8 cellular contexts compared by ENCODE assay signal in the genomic region with DNA sequence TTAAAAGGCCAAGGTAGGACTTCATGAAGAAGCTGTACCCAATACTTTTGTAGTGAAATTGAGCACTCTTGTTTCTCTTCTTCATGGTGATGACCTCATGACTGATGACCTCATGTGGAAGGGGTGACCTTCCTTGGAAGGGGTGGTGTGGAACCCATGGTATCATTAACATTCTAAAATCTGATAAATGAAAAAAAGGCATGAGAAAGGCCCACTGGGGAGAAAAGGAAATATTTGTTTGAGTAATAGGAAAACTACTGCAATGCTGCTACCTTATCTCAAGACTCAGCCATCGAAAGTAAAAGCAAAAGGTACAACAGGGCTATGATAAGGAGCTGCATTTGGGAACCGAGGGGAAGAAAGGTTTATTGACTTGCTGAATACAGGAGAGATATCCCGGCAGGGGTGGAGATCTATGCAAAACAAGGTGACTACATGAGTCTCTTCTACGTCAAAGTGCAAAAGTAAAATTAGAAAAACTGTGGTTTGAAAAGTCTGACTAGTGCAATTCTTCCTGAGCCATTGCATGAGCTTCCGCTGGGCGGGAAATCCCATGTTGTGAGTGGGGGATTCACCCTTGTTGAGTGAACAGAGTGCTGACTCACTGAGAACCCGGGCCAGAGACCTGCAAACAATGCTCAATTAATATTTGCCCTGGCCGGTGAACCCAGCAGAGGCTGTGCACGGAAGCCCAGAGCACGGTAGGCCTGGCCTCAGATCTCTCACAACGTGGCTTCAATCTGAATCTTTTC.
DNase-seq lines count a peak whose midpoint lies in the region; FAIRE-seq and TF ChIP-seq lines count a peak whose summit lies in the region.

No MANE protein-coding gene starts in this region.

- POLR2A ChIA-PET in SK-N-SH (lab: Yijun Ruan, JAX), result interaction anchor here (0.6 kb wide), 1 partner anchor 147 kb away, joined by 3 read pairs; no protein-coding TSS in a partner anchor

- no peaks in the 10 kb centered on the region for H3K9me2 ChIP-seq in SK-N-SH

- H2AK5ac ChIP-seq in H9 (ENCODE audit: insufficient read length, low read length), result no peak overlapping the region

- no peaks in the 10 kb centered on the region for H3K36me3 ChIP-seq in sigmoid colon
- no peaks in the 10 kb centered on the region for H3K36me3 ChIP-seq in SK-N-SH (replicated peaks in 1 of 2; ENCODE audit: control insufficient read depth in 1 of 2, insufficient read depth in 2 of 2, low read length in 1 of 2)

- H2BK20ac ChIP-seq in H9 (ENCODE audit: low read depth, low read length, poor library complexity, severe bottlenecking), result no peak overlapping the region

- no peaks in the 10 kb centered on the region; the same call in 1 of the 2 replicates for H3K27me3 Mint-ChIP-seq in H9 (ENCODE audit: low read depth)

- no peak overlapping the region for H3K4me2 ChIP-seq in H9 (ENCODE audit: insufficient read depth, insufficient read length, low read length)
- no peak overlapping the region for H3K4me2 ChIP-seq in SK-N-SH

- H3K4me3 ChIP-seq in sigmoid colon (no peak overlapping the region), SK-N-SH (ENCODE audit: low read depth in 2 of 2, low read length in 1 of 2) (no peak overlapping the region)

- H3K4ac ChIP-seq in H9 (ENCODE audit: low read depth, low read length), result no peak overlapping the region

- peaks cover 6 to 9% (median 8%) of the 10 kb centered on the region in 3 experiments; a peak in 5 of 7 replicates for H3K36me3 Mint-ChIP-seq in H9 (ENCODE audit: insufficient read depth in 1 of 3, low read depth in 3 of 3)

- H4K91ac ChIP-seq in H9 (ENCODE audit: insufficient read length, low read depth, low read length), result no peak overlapping the region

- H3K23me2 ChIP-seq in H9 (ENCODE audit: insufficient read length, low read depth, low read length, poor library complexity, severe bottlenecking), result no peaks in the 10 kb centered on the region

- TF ChIP-seq RAD21 in SK-N-SH (IDR thresholded peaks at IDR 0.05; ENCODE audit: low read length), result no peak

- H2BK5ac ChIP-seq in H9 (ENCODE audit: insufficient read length, low read length), result no peak overlapping the region

- H3K23ac ChIP-seq in H9 (ENCODE audit: insufficient read length, low read depth, low read length), result no peak overlapping the region

- TF ChIP-seq EP300 in sigmoid colon (IDR thresholded peaks at IDR 0.05) (no peak), SK-N-SH (IDR thresholded peaks at IDR 0.05; ENCODE audit: borderline replicate concordance in 1 of 2, low read depth in 1 of 2, low read length in 1 of 2) (no peak)

- peaks cover 17 to 22% of the 10 kb centered on the region in 2 experiments for H3K4me1 Mint-ChIP-seq in H9

- no peak overlapping the region for H4K8ac ChIP-seq in H9 (replicated peaks; ENCODE audit: insufficient read length, low read depth, low read length)

- H3K18ac ChIP-seq in H9 (ENCODE audit: insufficient read length, low read depth, low read length), result no peak overlapping the region

- no peak overlapping the region for H3K56ac ChIP-seq in H9 (ENCODE audit: insufficient read length, low read depth, low read length)

- H3K14ac ChIP-seq in H9 (ENCODE audit: insufficient read depth, low read length), result no peak overlapping the region

- no peak overlapping the region for H2BK15ac ChIP-seq in H9 (ENCODE audit: low read depth, low read length)

- no peaks in the 10 kb centered on the region for H3K9me3 ChIP-seq in H9 (ENCODE audit: control insufficient read depth, low read depth, low read length)
- H3K9me3 ChIP-seq in sigmoid colon, result no peaks in the 10 kb centered on the region
- no peaks in the 10 kb centered on the region for H3K9me3 ChIP-seq in SK-N-SH

- H3K4me1 ChIP-seq in H9 (ENCODE audit: insufficient read depth, low read length) (no peaks in the 10 kb centered on the region), sigmoid colon (peaks cover 0 to 27% (median 16%) of the 10 kb centered on the region in 4 donors), SK-N-SH (ENCODE audit: control insufficient read depth in 1 of 2, insufficient read depth in 2 of 2, low read depth in 1 of 2, low read length in 1 of 2) (peaks cover 0 to 2% of the 10 kb centered on the region in 2 experiments; a peak in 1 of 4 replicates)

- H3K27me3 ChIP-seq in H9 (ENCODE audit: insufficient read depth, low read length) (no peaks in the 10 kb centered on the region), sigmoid colon (no peaks in the 10 kb centered on the region), SK-N-SH (ENCODE audit: insufficient read depth) (no peaks in the 10 kb centered on the region)

- H3K9me3 Mint-ChIP-seq in H9, result peaks cover 12 to 17% of the 10 kb centered on the region in 2 experiments

- H4K5ac ChIP-seq in H9 (ENCODE audit: insufficient read length, low read depth, low read length), result no peak overlapping the region

- no peak overlapping the region for H2BK12ac ChIP-seq in H9 (ENCODE audit: insufficient read length, low read depth, low read length)

- FAIRE-seq in GM12892 (lab: Jason Lieb, UNC), result peak; percentile 96

- no peak overlapping the region for H3K27ac ChIP-seq in H9 (ENCODE audit: insufficient read length, low read depth, low read length)
- peak overlapping the region in 2 of 4 donors; percentile 18 to 36 for H3K27ac ChIP-seq in sigmoid colon
- H3K27ac ChIP-seq in SK-N-SH (ENCODE audit: low read depth in 2 of 2, low read length in 1 of 2), result no peak overlapping the region

- no peaks in the 10 kb centered on the region for H3K79me2 ChIP-seq in H9 (ENCODE audit: insufficient read depth, low read length)
- no peaks in the 10 kb centered on the region for H3K79me2 ChIP-seq in SK-N-SH (ENCODE audit: insufficient read depth)

- peak; percentile 58 for DNase-seq in GM12892 (ENCODE audit: insufficient read length)
- DNase-seq in H9, result no peak
- peak; percentile 22 for DNase-seq in NCI-H2029 (lab: John Stamatoyannopoulos, UW)
- peak; percentile 67 for DNase-seq in activated T-cell treated with anti-CD3 and anti-CD28 coated beads for 48 hours (ENCODE audit: low read depth)
- peak in 41 of 42 donors; percentile 11 to 84 (median 54) for DNase-seq in head of caudate nucleus
- DNase-seq in sigmoid colon, result peak; percentile 72
- no peak for DNase-seq in SK-N-SH
- DNase-seq in NCI-H1930 (lab: John Stamatoyannopoulos, UW), result no peak

- H3K27ac Mint-ChIP-seq in H9, result no peak overlapping the region

- no peak for TF ChIP-seq CTCF in H9 (conservative IDR thresholded peaks at IDR 0.05)
- no peak for TF ChIP-seq CTCF in sigmoid colon (IDR thresholded peaks at IDR 0.05)
- TF ChIP-seq CTCF in SK-N-SH (IDR thresholded peaks at IDR 0.05), result no peak

- intact Hi-C loops in head of caudate nucleus (cut with DNase I), result no loop called here
- intact Hi-C loops in sigmoid colon (cut with DNase I), result loop anchor here (5.0 kb wide), 2 partner anchors 43 to 67 kb away; no protein-coding TSS in a partner anchor

- H3K9ac ChIP-seq in H9 (ENCODE audit: extremely low read depth, insufficient read length, low read length) (no peak overlapping the region), SK-N-SH (no peak overlapping the region)

- no peaks in the 10 kb centered on the region for H3K79me1 ChIP-seq in H9 (ENCODE audit: insufficient read depth, low read depth, low read length, poor library complexity, severe bottlenecking)

- no peak overlapping the region for H3K4me3 Mint-ChIP-seq in H9

- no CpG with 5 or more reads among the region's 11 CpGs for WGBS in H9 (ENCODE audit: extremely low coverage, insufficient read length, low lambda C conversion rate)
- WGBS in sigmoid colon, 2 donors, result 36 to 49% methylated on average over 11 of the region's 11 CpGs
- WGBS in SK-N-SH (ENCODE audit: low lambda C conversion rate), result 74% methylated on average over 11 of the region's 11 CpGs

- H3F3A ChIP-seq in SK-N-SH (replicated peaks; ENCODE audit: insufficient read depth), result no peaks in the 10 kb centered on the region

- no peak overlapping the region for H3T11ph ChIP-seq in H9 (ENCODE audit: low read length)

- CTCF ChIA-PET in SK-N-SH (lab: Yijun Ruan, JAX), result interaction anchor here (1.0 kb wide), 1 partner anchor 136 kb away, joined by 3 read pairs; no protein-coding TSS in a partner anchor

- no peak overlapping the region for H2BK120ac ChIP-seq in H9 (ENCODE audit: low read depth, low read length, poor library complexity, severe bottlenecking)

- TF ChIP-seq POLR2A in GM12892 (IDR thresholded peaks at IDR 0.05; ENCODE audit: low read depth, low read length) (peak; percentile 87), sigmoid colon (IDR thresholded peaks at IDR 0.05) (no peak)

- H2AFZ ChIP-seq in H9 (ENCODE audit: low read length), result peak overlapping the region; percentile 26
- H2AFZ ChIP-seq in SK-N-SH (ENCODE audit: low read depth), result no peak overlapping the region

- H4K20me1 ChIP-seq in H9 (ENCODE audit: control insufficient read depth, insufficient read depth, insufficient read length) (no peaks in the 10 kb centered on the region), SK-N-SH (ENCODE audit: insufficient read depth) (no peaks in the 10 kb centered on the region)

TF ChIP-seq in SK-N-SH, 30 proteins besides CTCF, POLR2A, EP300 and RAD21 (continues in another document):
- TF ChIP-seq SIN3A (IDR thresholded peaks at IDR 0.05; ENCODE audit: borderline replicate concordance, low read depth, low read length) (no peak), ELF1 (IDR thresholded peaks at IDR 0.05) (no peak), GABPA (IDR thresholded peaks at IDR 0.05; ENCODE audit: low read depth) (no peak)
- TF ChIP-seq, protein P1, sequence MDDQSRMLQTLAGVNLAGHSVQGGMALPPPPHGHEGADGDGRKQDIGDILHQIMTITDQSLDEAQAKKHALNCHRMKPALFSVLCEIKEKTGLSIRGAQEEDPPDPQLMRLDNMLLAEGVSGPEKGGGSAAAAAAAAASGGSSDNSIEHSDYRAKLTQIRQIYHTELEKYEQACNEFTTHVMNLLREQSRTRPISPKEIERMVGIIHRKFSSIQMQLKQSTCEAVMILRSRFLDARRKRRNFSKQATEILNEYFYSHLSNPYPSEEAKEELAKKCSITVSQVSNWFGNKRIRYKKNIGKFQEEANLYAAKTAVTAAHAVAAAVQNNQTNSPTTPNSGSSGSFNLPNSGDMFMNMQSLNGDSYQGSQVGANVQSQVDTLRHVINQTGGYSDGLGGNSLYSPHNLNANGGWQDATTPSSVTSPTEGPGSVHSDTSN (IDR thresholded peaks at IDR 0.05), result no peak

Comparison
In these comparisons a context has a peak if more than half of its experiments do, and no peak if none do; other contexts are left out.
1. DNase-seq: peak in GM12892 (single experiment), NCI-H2029 (single experiment), activated T-cell treated with anti-CD3 and anti-CD28 coated beads for 48 hours (single experiment), head of caudate nucleus (41 of 42) and sigmoid colon (single experiment); none in H9 (single experiment), SK-N-SH (single experiment) and NCI-H1930 (0 of 2).